Comparison of ENCODE assay signal across 27 cellular contexts in the genomic region with DNA sequence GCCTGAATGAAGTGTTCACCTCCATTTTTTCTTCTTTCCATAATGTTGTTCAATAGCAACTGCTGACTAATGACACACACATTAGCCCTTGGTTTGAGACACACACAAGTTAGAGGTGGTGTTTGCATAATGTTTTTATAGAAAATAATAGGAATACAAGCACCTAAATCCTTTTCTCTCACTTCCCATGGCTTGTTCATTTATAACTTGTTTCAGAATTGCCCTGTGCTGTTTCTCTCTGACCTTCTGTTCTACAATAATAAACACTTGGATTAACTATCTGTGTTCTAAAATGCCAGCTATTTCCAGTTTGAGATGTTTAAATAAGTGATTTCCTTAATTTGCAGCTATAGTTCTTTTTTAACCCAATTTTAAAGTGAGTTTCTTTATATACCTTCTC.
"Had no signal": no experiment of that assay in that cellular context is flagged by ENCODE, and none has a peak within 500 bp of the region (broad histone marks: within the 10 kb centered on the region; RNA-seq: fewer than 3 reads in every experiment).

No MANE protein-coding gene starts in this region.

- H3K36me3 Mint-ChIP-seq: mesothelial cell of epicardium; naive B cell; natural killer cell treated with Interleukin-12 subunit alpha and Interleukin-12 subunit beta and Interleukin-15 and Interleukin-18, amount 100 ng/mL, for 72 hours; stimulated activated naive B cell treated with anti-CD40 and anti-IgM and Interleukin-4, amounts not matched to agents 10 μg/mL and 1 μg/mL and 100 μg/mL, for 72 hours had no signal

- H3K4me1 ChIP-seq: left lung, lower lobe of right lung, parathyroid adenoma, psoas muscle, right atrium auricular region, right lobe of liver, stomach, testis, thyroid gland, transverse colon, upper lobe of left lung had no signal

- ATAC-seq: left colon; left lung; lower lobe of right lung; natural killer cell treated with Interleukin-12 subunit alpha and Interleukin-12 subunit beta and Interleukin-15 and Interleukin-18, amount 100 ng/mL, for 72 hours; psoas muscle; right lobe of liver; stimulated activated naive B cell treated with anti-CD40 and anti-IgM and Interleukin-4, amounts not matched to agents 10 μg/mL and 1 μg/mL and 100 μg/mL, for 72 hours; stimulated activated naive CD8-positive, alpha-beta T cell treated with anti-CD3 and anti-CD28 coated beads, Interleukin-15, Interleukin-2, amounts not matched to agents 100 U/mL and 50 U/mL, for 24 hours had no signal

- H3K4me3 ChIP-seq: left lung, lower lobe of right lung, psoas muscle, right atrium auricular region, right lobe of liver, skin epidermis, stomach, testis, thyroid gland, transverse colon, upper lobe of left lung had no signal

- H3K27me3 ChIP-seq: left lung, right atrium auricular region, right lobe of liver, stomach, testis, thyroid gland, transverse colon, upper lobe of left lung had no signal

- H3K9me3 Mint-ChIP-seq: mesothelial cell of epicardium had no signal

- H3K36me3 ChIP-seq: left lung, lower lobe of right lung, right atrium auricular region, right lobe of liver, stomach, thyroid gland, transverse colon, upper lobe of left lung had no signal

- H3K9me3 ChIP-seq: left lung, lower lobe of right lung, psoas muscle, right atrium auricular region, right lobe of liver, stomach, testis, thyroid gland, transverse colon, upper lobe of left lung had no signal

- H3K4me3 Mint-ChIP-seq: mesothelial cell of epicardium; naive B cell; natural killer cell treated with Interleukin-12 subunit alpha and Interleukin-12 subunit beta and Interleukin-15 and Interleukin-18, amount 100 ng/mL, for 72 hours; stimulated activated naive B cell treated with anti-CD40 and anti-IgM and Interleukin-4, amounts not matched to agents 10 μg/mL and 1 μg/mL and 100 μg/mL, for 72 hours had no signal

- H3K27me3 Mint-ChIP-seq: naive B cell; natural killer cell treated with Interleukin-12 subunit alpha and Interleukin-12 subunit beta and Interleukin-15 and Interleukin-18, amount 100 ng/mL, for 72 hours; stimulated activated naive B cell treated with anti-CD40 and anti-IgM and Interleukin-4, amounts not matched to agents 10 μg/mL and 1 μg/mL and 100 μg/mL, for 72 hours had no signal

- H3K27ac Mint-ChIP-seq: mesothelial cell of epicardium; naive B cell; natural killer cell treated with Interleukin-12 subunit alpha and Interleukin-12 subunit beta and Interleukin-15 and Interleukin-18, amount 100 ng/mL, for 72 hours; stimulated activated naive B cell treated with anti-CD40 and anti-IgM and Interleukin-4, amounts not matched to agents 10 μg/mL and 1 μg/mL and 100 μg/mL, for 72 hours had no signal

- H3K4me1 Mint-ChIP-seq: mesothelial cell of epicardium; naive B cell; stimulated activated naive B cell treated with anti-CD40 and anti-IgM and Interleukin-4, amounts not matched to agents 10 μg/mL and 1 μg/mL and 100 μg/mL, for 72 hours had no signal

- H3K27ac ChIP-seq: left lung, lower lobe of right lung, parathyroid adenoma, psoas muscle, right atrium auricular region, right lobe of liver, skin epidermis, stomach, testis, thyroid gland, transverse colon, upper lobe of left lung had no signal

- DNase-seq: head of caudate nucleus; hippocampal formation; kidney; left colon; left lung; lower lobe of right lung; mammary epithelial cell; mesendoderm; naive B cell; psoas muscle; right lobe of liver; stimulated activated CD4-positive, alpha-beta T cell treated with anti-CD3 and anti-CD28 coated beads, Interleukin-12 subunit alpha, Interleukin-12 subunit beta, amount 100 ng/mL, for 4 hours; stimulated activated CD4-positive, alpha-beta T cell treated with anti-CD3 and anti-CD28 coated beads, Interleukin-15, amount 100 ng/mL, for 24 hours; stimulated activated CD4-positive, alpha-beta T cell treated with anti-CD3 and anti-CD28 coated beads, Interleukin-2, amount 100 ng/mL, for 24 hours; stimulated activated CD4-positive, alpha-beta T cell treated with anti-CD3 and anti-CD28 coated beads, Interleukin-4, amount 100 ng/mL, for 1 hour; stimulated activated naive B cell treated with anti-CD40 and anti-IgM and Interleukin-4, amounts not matched to agents 10 μg/mL and 1 μg/mL and 100 μg/mL, for 72 hours; stimulated activated naive CD8-positive, alpha-beta T cell treated with anti-CD3 and anti-CD28 coated beads, Interleukin-15, Interleukin-2, amounts not matched to agents 100 U/mL and 50 U/mL, for 24 hours; stomach; testis; thyroid gland; transverse colon; upper lobe of left lung had no signal
